In genomic region chr18:3129053-3129864, GRCh38 we compare ENCODE assay signal across 7 cellular contexts.
DNase-seq lines count a peak whose midpoint lies in the region; ATAC-seq and TF ChIP-seq lines count a peak whose summit lies in the region.

No MANE protein-coding gene starts in this region.

- H3K27ac ChIP-seq in VCaP: no peak overlapping the region

- H3K27ac Mint-ChIP-seq in MCF 10A (ENCODE audit: low read depth, unreplicated experiment) (no peak overlapping the region), immature natural killer cell (no peak overlapping the region)

- H3K4me1 Mint-ChIP-seq in MCF 10A (ENCODE audit: insufficient read depth, unreplicated experiment) (peaks cover 10% of the 10 kb centered on the region), immature natural killer cell (peaks cover 4 to 8% of the 10 kb centered on the region in 2 donors)

- peak; percentile 21 for DNase-seq in NCI-H2029 treated with DMSO at 0.1 percent for 48 hours (lab: John Stamatoyannopoulos, UW)
- DNase-seq in MCF 10A (ENCODE audit: unreplicated experiment): peak; percentile 84
- DNase-seq in immature natural killer cell: peak; percentile 62 to 68 (median 67)
- peak; percentile 73 to 76 (median 76) for DNase-seq in stimulated activated CD4-positive, alpha-beta T cell treated with anti-CD3 and anti-CD28 coated beads, Interleukin-12 subunit alpha, Interleukin-12 subunit beta, amount 100 ng/mL, for 48 hours (ENCODE audit: low read depth in 2 of 3, low spot score in 1 of 3)

- peak; percentile 98 for ATAC-seq in GM18498 (IDR thresholded peaks at IDR 0.05; ENCODE audit: unreplicated experiment)
- peak; percentile 98 for ATAC-seq in HG02759 (IDR thresholded peaks at IDR 0.05; ENCODE audit: unreplicated experiment)

- CTCF ChIA-PET in MCF 10A (lab: Yijun Ruan, JAX): interaction anchor here (0.5 to 5.1 kb wide), 38 partner anchors 9 to 1763 kb away, joined by 3 to 25 read pairs (median 3); no protein-coding TSS in a partner anchor

- no TSS peak for BruUV-seq in MCF 10A (replicated peaks; lab: Mats Ljungman, UMichigan)

- POLR2A ChIA-PET in MCF 10A (lab: Yijun Ruan, JAX): interaction anchor here (0.6 to 1.3 kb wide), 3 partner anchors 28 to 181 kb away, joined by 3 read pairs; partner anchors contain the start of gene MYL12A

- H3K9me3 Mint-ChIP-seq in MCF 10A (ENCODE audit: unreplicated experiment) (no peaks in the 10 kb centered on the region), immature natural killer cell (peaks cover 0 to 2% (median 0%) of the 10 kb centered on the region in 6 donors)

- peak; percentile 93 for TF ChIP-seq CTCF in VCaP (conservative IDR thresholded peaks at IDR 0.05)
- peak; percentile 72 for TF ChIP-seq CTCF in MCF 10A (IDR thresholded peaks at IDR 0.05; ENCODE audit: unreplicated experiment)

- no peaks in the 10 kb centered on the region for H3K27me3 Mint-ChIP-seq in MCF 10A (ENCODE audit: insufficient read depth, unreplicated experiment)
- peaks cover 0 to 3% (median 2%) of the 10 kb centered on the region in 3 donors for H3K27me3 Mint-ChIP-seq in immature natural killer cell (ENCODE audit: low read depth in 3 of 3)

- intact Hi-C loops in MCF 10A (cut with micrococcal nuclease): loop anchor here (1.0 to 5.0 kb wide), 2 partner anchors 117 to 197 kb away; partner anchors contain the start of gene LPIN2

- H3K4me3 Mint-ChIP-seq in MCF 10A (ENCODE audit: unreplicated experiment) (no peak overlapping the region), immature natural killer cell (no peak overlapping the region)

- no peaks in the 10 kb centered on the region for H3K36me3 Mint-ChIP-seq in MCF 10A (ENCODE audit: insufficient read depth, unreplicated experiment)
- peaks cover 14 to 15% (median 14%) of the 10 kb centered on the region in 3 donors for H3K36me3 Mint-ChIP-seq in immature natural killer cell

Comparison
In these comparisons a context has a peak if more than half of its experiments do, and no peak if none do; other contexts are left out.
1. DNase-seq: peak in every context shown above with its lines; median percentile 84 in MCF 10A; 76 in stimulated activated CD4-positive, alpha-beta T cell treated with anti-CD3 and anti-CD28 coated beads, Interleukin-12 subunit alpha, Interleukin-12 subunit beta, amount 100 ng/mL, for 48 hours; 67 in immature natural killer cell; 21 in NCI-H2029 treated with DMSO at 0.1 percent for 48 hours.